1 cellular context compared by ENCODE assay signal in genomic region chr11:133160754-133161153, GRCh38.
TF ChIP-seq lines count a peak whose summit lies in the region.

No MANE protein-coding gene starts in this region.

TF ChIP-seq in HepG2, 621 proteins besides CTCF, POLR2A, EP300 and RAD21:
- TF ChIP-seq SMAD9 (CRISPR knock-in tag; IDR thresholded peaks at IDR 0.05): no peak
- 0 out of 2 replicates have a peak, but pooled peaks have one; percentile 21 for TF ChIP-seq MNT (IDR thresholded peaks at IDR 0.05)
